9 cellular contexts compared by ENCODE assay signal in genomic region chr20:49676581-49677291, GRCh38. TPM values are rescaled to one million over a fixed set of nuclear protein-coding genes. Genes with fewer than 3 reads are reported as not detected.
DNase-seq lines count a peak whose midpoint lies in the region; ATAC-seq and TF ChIP-seq lines count a peak whose summit lies in the region.
"Had no signal": no experiment of that assay in that cellular context is flagged by ENCODE, and none has a peak within 500 bp of the region (broad histone marks: within the 10 kb centered on the region; RNA-seq: fewer than 3 reads in every experiment).

No MANE protein-coding gene starts in this region.

- H3K36me3 Mint-ChIP-seq in activated naive CD4-positive, alpha-beta T cell treated with anti-CD3 and anti-CD28 coated beads for 36 hours (ENCODE audit: low read depth): peaks cover 5% of the 10 kb centered on the region

- H3K36me3 ChIP-seq in brain microvascular endothelial cell (replicated peaks) (no peaks in the 10 kb centered on the region), mucosa of rectum (ENCODE audit: control insufficient read depth in 2 of 2, insufficient read depth in 2 of 2, low read length in 2 of 2) (no peaks in the 10 kb centered on the region)
- H3K36me3 ChIP-seq: cardiac muscle cell had no signal

- peaks cover 51 to 64% of the 10 kb centered on the region in 2 donors for H3K4me1 ChIP-seq in mucosa of rectum (ENCODE audit: control insufficient read depth in 2 of 2, insufficient read depth in 2 of 2, low read length in 2 of 2)

- H3K27me3 Mint-ChIP-seq in activated naive CD4-positive, alpha-beta T cell treated with anti-CD3 and anti-CD28 coated beads for 36 hours (ENCODE audit: low read depth): no peaks in the 10 kb centered on the region

- intact Hi-C loops in activated naive CD4-positive, alpha-beta T cell treated with anti-CD3 and anti-CD28 coated beads for 36 hours (cut with micrococcal nuclease): loop anchor here (5.0 kb wide), 1 partner anchor 36 kb away; the partner anchor contains the start of gene B4GALT5
- intact Hi-C loops in posterior cingulate gyrus (cut with DNase I): no loop called here

- ATAC-seq in HG03039 (IDR thresholded peaks at IDR 0.05; ENCODE audit: unreplicated experiment): peak; percentile 37

- peak overlapping the region; percentile 5 for H3K27ac Mint-ChIP-seq in activated naive CD4-positive, alpha-beta T cell treated with anti-CD3 and anti-CD28 coated beads for 36 hours

- no peaks in the 10 kb centered on the region for H3K9me3 ChIP-seq in mucosa of rectum (ENCODE audit: control insufficient read depth in 2 of 2, low read length in 2 of 2)

- DNase-seq in activated naive CD4-positive, alpha-beta T cell treated with anti-CD3 and anti-CD28 coated beads for 36 hours: peak; percentile 35
- DNase-seq in activated naive CD4-positive, alpha-beta T cell treated with anti-CD3 and anti-CD28 coated beads, Interleukin-2, amount 50 U/mL, for 16 hours: no peak
- DNase-seq in RPMI8226: peak; percentile 70
- DNase-seq in brain microvascular endothelial cell: peak; percentile 34
- DNase-seq in NCI-H2227 treated with DMSO at 0.1 percent for 48 hours (lab: John Stamatoyannopoulos, UW): no peak
- DNase-seq in posterior cingulate gyrus: no peak

- peaks cover 51% of the 10 kb centered on the region for H3K4me1 Mint-ChIP-seq in activated naive CD4-positive, alpha-beta T cell treated with anti-CD3 and anti-CD28 coated beads for 36 hours (ENCODE audit: low read depth)

- H3K9ac ChIP-seq in mucosa of rectum (ENCODE audit: low read depth in 1 of 2, low read length in 2 of 2): peak overlapping the region in 1 of 2 donors; percentile 40

- no peaks in the 10 kb centered on the region for H3K9me3 Mint-ChIP-seq in activated naive CD4-positive, alpha-beta T cell treated with anti-CD3 and anti-CD28 coated beads for 36 hours

- H3K27ac ChIP-seq in brain microvascular endothelial cell (no peak overlapping the region), mucosa of rectum (ENCODE audit: low read depth in 2 of 2, low read length in 2 of 2) (peak overlapping the region; percentile 88 to 90)
- H3K27ac ChIP-seq: cardiac muscle cell had no signal

- H3K4me3 ChIP-seq in brain microvascular endothelial cell (ENCODE audit: low read depth, low read length): no peak overlapping the region
- H3K4me3 ChIP-seq in mucosa of rectum (ENCODE audit: low read length in 2 of 2): peak overlapping the region in 1 of 2 donors; percentile 41
- H3K4me3 ChIP-seq: cardiac muscle cell had no signal

- CTCF ChIA-PET in activated naive CD4-positive, alpha-beta T cell treated with anti-CD3 and anti-CD28 coated beads for 36 hours (lab: Charles Lee): interaction anchor here (0.6 to 1.1 kb wide), 2 partner anchors 125 to 146 kb away, joined by 4 read pairs; no protein-coding TSS in a partner anchor

- H3K4me3 Mint-ChIP-seq in activated naive CD4-positive, alpha-beta T cell treated with anti-CD3 and anti-CD28 coated beads for 36 hours: no peak overlapping the region

- no peak for TF ChIP-seq CTCF in brain microvascular endothelial cell (IDR thresholded peaks at IDR 0.05; ENCODE audit: low read depth, low read length, missing control alignments)

- H3K27me3 ChIP-seq in brain microvascular endothelial cell (replicated peaks) (no peaks in the 10 kb centered on the region), mucosa of rectum (ENCODE audit: control insufficient read depth in 2 of 2, insufficient read depth in 2 of 2, low read length in 2 of 2) (no peaks in the 10 kb centered on the region)
- H3K27me3 ChIP-seq: cardiac muscle cell had no signal

- in situ Hi-C loops in brain microvascular endothelial cell (cut with HindIII; ENCODE audit: low pct_ligation_motif_present, low sequenced_read_pairs): no loop called here

RNA-seq across cellular contexts. Expression of gene B4GALT5, which starts 36.9 kb away (rescaled TPM):
- total RNA-seq in activated naive CD4-positive, alpha-beta T cell treated with anti-CD3 and anti-CD28 coated beads for 36 hours: 10 to 100 TPM; 18.6 to 19.0 TPM

Comparison
In these comparisons a context has a peak if more than half of its experiments do, and no peak if none do; other contexts are left out.
1. DNase-seq: peak in activated naive CD4-positive, alpha-beta T cell treated with anti-CD3 and anti-CD28 coated beads for 36 hours (single experiment), RPMI8226 (single experiment) and brain microvascular endothelial cell (single experiment); none in activated naive CD4-positive, alpha-beta T cell treated with anti-CD3 and anti-CD28 coated beads, Interleukin-2, amount 50 U/mL, for 16 hours (single experiment), NCI-H2227 treated with DMSO at 0.1 percent for 48 hours (single experiment) and posterior cingulate gyrus (0 of 10).